Comparison of ENCODE assay signal across 13 cellular contexts in the genomic region with DNA sequence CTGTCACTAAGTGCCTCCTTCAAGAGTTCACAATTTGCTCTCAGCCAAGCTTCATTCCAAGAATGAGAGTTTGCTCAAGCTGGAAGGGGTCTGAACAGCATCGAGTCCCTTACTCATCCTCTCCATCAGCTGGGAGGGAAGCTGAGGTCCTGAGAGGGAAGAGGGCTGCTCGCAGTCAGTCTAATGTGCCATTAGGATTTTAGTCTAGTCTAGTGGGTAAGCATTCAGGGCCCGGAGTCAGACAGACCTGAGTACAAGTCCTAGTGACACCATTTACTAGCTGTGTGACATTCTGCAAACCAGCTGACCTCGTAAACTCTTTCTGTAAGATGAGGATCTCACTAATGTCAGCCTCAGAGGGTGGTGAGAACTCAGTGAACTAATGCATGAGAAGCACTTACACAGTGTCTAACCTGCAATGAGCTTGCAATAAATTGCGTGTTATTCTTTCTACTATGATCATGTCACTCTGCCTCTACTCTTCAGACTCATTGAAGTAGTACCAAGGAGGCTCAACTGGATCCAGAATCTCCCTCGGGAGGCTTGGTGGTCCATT. TPM values are rescaled to one million over a fixed set of nuclear protein-coding genes. Genes with fewer than 3 reads are reported as not detected.
DNase-seq lines count a peak whose midpoint lies in the region; ATAC-seq and TF ChIP-seq lines count a peak whose summit lies in the region.
"Had no signal": no experiment of that assay in that cellular context is flagged by ENCODE, and none has a peak within 500 bp of the region (broad histone marks: within the 10 kb centered on the region; RNA-seq: fewer than 3 reads in every experiment).

No MANE protein-coding gene starts in this region.

- H4K91ac ChIP-seq in neuronal stem cell (ENCODE audit: low read depth, low read length, poor library complexity), result no peak overlapping the region

- intact Hi-C loops in lower lobe of right lung (cut with DNase I), result no loop called here

- H3K4me3 ChIP-seq in DOHH2 (ENCODE audit: low read length), result peak overlapping the region; percentile 87
- no peak overlapping the region for H3K4me3 ChIP-seq in neuronal stem cell (ENCODE audit: low read length in 2 of 2)
- H3K4me3 ChIP-seq in lower lobe of right lung, result no peak overlapping the region

- no peak overlapping the region for H2BK120ac ChIP-seq in neuronal stem cell (ENCODE audit: low read depth, low read length)

- H3K36me3 ChIP-seq in DOHH2 (ENCODE audit: control insufficient read depth, low read length) (peaks cover 9% of the 10 kb centered on the region), neuronal stem cell (replicated peaks in 1 of 2; ENCODE audit: control insufficient read depth in 2 of 2, insufficient read depth in 2 of 2, low read length in 2 of 2) (no peaks in the 10 kb centered on the region), lower lobe of right lung (no peaks in the 10 kb centered on the region)

- no peaks in the 10 kb centered on the region for H3K27me3 ChIP-seq in DOHH2 (ENCODE audit: control insufficient read depth, low read length)
- no peaks in the 10 kb centered on the region for H3K27me3 ChIP-seq in neuronal stem cell (ENCODE audit: control insufficient read depth in 3 of 3, insufficient read depth in 3 of 3, low read depth in 1 of 3, low read length in 3 of 3)
- peaks cover 12% of the 10 kb centered on the region for H3K27me3 ChIP-seq in lower lobe of right lung (ENCODE audit: low read depth)

- H4K8ac ChIP-seq in neuronal stem cell (ENCODE audit: low read depth, low read length), result no peak overlapping the region

- H3K18ac ChIP-seq in neuronal stem cell (ENCODE audit: low read length), result no peak overlapping the region

- no peaks in the 10 kb centered on the region for H3K79me1 ChIP-seq in neuronal stem cell (ENCODE audit: low read depth, low read length)

- H2BK12ac ChIP-seq in neuronal stem cell (ENCODE audit: low read length), result no peak overlapping the region

- peak overlapping the region; percentile 56 for H3K14ac ChIP-seq in neuronal stem cell (ENCODE audit: low read length)

- CTCF ChIA-PET in T-cell (lab: Charles Lee), result interaction anchor here (0.6 to 3.8 kb wide), 32 partner anchors 10 to 888 kb away, joined by 3 to 26 read pairs (median 4); a partner anchor contains a TSS

- no peak overlapping the region for H3K4ac ChIP-seq in neuronal stem cell (ENCODE audit: low read length)

- peak overlapping the region; percentile 79 to 84 (median 81) for H3K4me3 Mint-ChIP-seq in T-cell
- H3K4me3 Mint-ChIP-seq in activated naive CD8-positive, alpha-beta T cell treated with anti-CD3 and anti-CD28 coated beads, Interleukin-2, amount 10 ng/mL, durations not matched to agents 7 days and 5 days, result peak overlapping the region; percentile 74

- H3K27ac Mint-ChIP-seq in T-cell, result peak overlapping the region; percentile 99 to 100
- peak overlapping the region; percentile 90 for H3K27ac Mint-ChIP-seq in activated naive CD8-positive, alpha-beta T cell treated with anti-CD3 and anti-CD28 coated beads, Interleukin-2, amount 10 ng/mL, durations not matched to agents 7 days and 5 days

- POLR2A ChIA-PET in T-cell (lab: Charles Lee), result interaction anchor here (0.5 to 4.3 kb wide), 22 partner anchors 9 to 731 kb away, joined by 3 to 95 read pairs (median 4); a partner anchor contains a TSS
- POLR2A ChIA-PET in activated naive CD8-positive, alpha-beta T cell treated with anti-CD3 and anti-CD28 coated beads, Interleukin-2, amount 10 ng/mL, durations not matched to agents 7 days and 5 days (lab: Charles Lee), result interaction anchor here (0.9 to 6.3 kb wide), 9 partner anchors 10 to 131 kb away, joined by 3 to 39 read pairs (median 6); a partner anchor contains a TSS

- H2AK5ac ChIP-seq in neuronal stem cell (ENCODE audit: low read depth, low read length), result no peak overlapping the region

- peaks cover 95 to 96% (median 96%) of the 10 kb centered on the region in 3 donors for H3K4me1 Mint-ChIP-seq in T-cell
- peaks cover 53% of the 10 kb centered on the region for H3K4me1 Mint-ChIP-seq in activated naive CD8-positive, alpha-beta T cell treated with anti-CD3 and anti-CD28 coated beads, Interleukin-2, amount 10 ng/mL, durations not matched to agents 7 days and 5 days

- H2BK15ac ChIP-seq in neuronal stem cell (ENCODE audit: low read length), result no peak overlapping the region

- H3K4me1 ChIP-seq in DOHH2 (ENCODE audit: control insufficient read depth, low read length) (peaks cover 97% of the 10 kb centered on the region), neuronal stem cell (ENCODE audit: control insufficient read depth in 2 of 2, insufficient read depth in 1 of 2, low read depth in 1 of 2, low read length in 2 of 2) (peaks cover 12 to 33% of the 10 kb centered on the region in 2 donors), lower lobe of right lung (no peaks in the 10 kb centered on the region)

- H3K9me3 Mint-ChIP-seq in T-cell, result no peaks in the 10 kb centered on the region
- peaks cover 2% of the 10 kb centered on the region for H3K9me3 Mint-ChIP-seq in activated naive CD8-positive, alpha-beta T cell treated with anti-CD3 and anti-CD28 coated beads, Interleukin-2, amount 10 ng/mL, durations not matched to agents 7 days and 5 days

- peaks cover 20% of the 10 kb centered on the region for H3F3A ChIP-seq in DOHH2 (ENCODE audit: control insufficient read depth, insufficient read depth)

- H2AFZ ChIP-seq in neuronal stem cell (ENCODE audit: low read length), result peak overlapping the region; percentile 60

- no peaks in the 10 kb centered on the region for H3K27me3 Mint-ChIP-seq in T-cell
- peaks cover 9% of the 10 kb centered on the region for H3K27me3 Mint-ChIP-seq in activated naive CD8-positive, alpha-beta T cell treated with anti-CD3 and anti-CD28 coated beads, Interleukin-2, amount 10 ng/mL, durations not matched to agents 7 days and 5 days

- no peak overlapping the region for H3K9ac ChIP-seq in neuronal stem cell (ENCODE audit: low read depth, low read length, poor library complexity)

- H3K23ac ChIP-seq in neuronal stem cell (ENCODE audit: low read depth, low read length, poor library complexity), result no peak overlapping the region

- H4K20me1 ChIP-seq in DOHH2 (ENCODE audit: control insufficient read depth, insufficient read depth, low read depth, low read length), result no peaks in the 10 kb centered on the region

- no CpG with 5 or more reads among the region's 6 CpGs for WGBS in neuronal stem cell (ENCODE audit: extremely low coverage in 2 of 2, insufficient read length in 2 of 2, insufficient replicate concordance in 1 of 2), 2 donors

- H3K9me2 ChIP-seq in DOHH2 (replicated peaks; ENCODE audit: control insufficient read depth, low read length), result no peaks in the 10 kb centered on the region

- H3K27ac ChIP-seq in DOHH2 (ENCODE audit: low read depth, low read length) (peak overlapping the region; percentile 87), neuronal stem cell (replicated peaks; ENCODE audit: low read length) (peak overlapping the region; percentile 64), lower lobe of right lung (no peak overlapping the region)

- no peaks in the 10 kb centered on the region for H3K36me3 Mint-ChIP-seq in T-cell
- H3K36me3 Mint-ChIP-seq in activated naive CD8-positive, alpha-beta T cell treated with anti-CD3 and anti-CD28 coated beads, Interleukin-2, amount 10 ng/mL, durations not matched to agents 7 days and 5 days, result peaks cover 5% of the 10 kb centered on the region

- peak; percentile 11 to 33 (median 23) for ATAC-seq in T-cell (replicated peaks in 1 of 4)
- peak; percentile 33 for ATAC-seq in activated naive CD8-positive, alpha-beta T cell treated with anti-CD3 and anti-CD28 coated beads, Interleukin-2, amount 10 ng/mL, durations not matched to agents 7 days and 5 days (ENCODE audit: low read depth)
- no peak for ATAC-seq in lower lobe of right lung
- ATAC-seq in GM18519 (IDR thresholded peaks at IDR 0.05; ENCODE audit: low FRiP score, unreplicated experiment), result no peak
- ATAC-seq: right cardiac atrium had no signal

- DNase-seq in T-cell, result peak in 4 of 34 experiments; percentile 16 to 57 (median 20)
- DNase-seq in activated naive CD8-positive, alpha-beta T cell treated with anti-CD3 and anti-CD28 coated beads, Interleukin-2, amount 10 ng/mL, durations not matched to agents 7 days and 5 days, result peak; percentile 35
- no peak for DNase-seq in neuronal stem cell (ENCODE audit: low spot score)
- no peak for DNase-seq in NCI-H2107 treated with DMSO at 0.1 percent for 48 hours (lab: John Stamatoyannopoulos, UW; ENCODE audit: unreplicated experiment)
- no peak for DNase-seq in lower lobe of right lung
- DNase-seq: aorta, Calu3, KBM-7, NCI-H2081, right cardiac atrium had no signal

- H3K9me3 ChIP-seq in DOHH2 (ENCODE audit: control insufficient read depth, insufficient read depth, low read length) (peaks cover 7% of the 10 kb centered on the region), neuronal stem cell (replicated peaks in 1 of 2; ENCODE audit: control insufficient read depth in 2 of 2, insufficient read depth in 1 of 2, low read depth in 1 of 2, low read length in 2 of 2) (peaks cover 8 to 21% of the 10 kb centered on the region in 2 donors), lower lobe of right lung (no peaks in the 10 kb centered on the region)

- peaks cover 36% of the 10 kb centered on the region for H3K79me2 ChIP-seq in DOHH2 (ENCODE audit: control insufficient read depth, low read length)

- TF ChIP-seq CTCF in DOHH2 (IDR thresholded peaks at IDR 0.05; ENCODE audit: low read depth, low read length, poor library complexity, severe bottlenecking), result no peak
- TF ChIP-seq CTCF in lower lobe of right lung (IDR thresholded peaks at IDR 0.05), result no peak

- H3K4me2 ChIP-seq in DOHH2 (ENCODE audit: low read length), result peak overlapping the region; percentile 94
- H3K4me2 ChIP-seq in neuronal stem cell (ENCODE audit: insufficient read depth, low read length, poor library complexity, severe bottlenecking), result no peak overlapping the region

- H2BK5ac ChIP-seq in neuronal stem cell (ENCODE audit: low read length), result no peak overlapping the region

RNA-seq across cellular contexts. Expression of a gene that starts 41.2 kb away (rescaled TPM):
- 10 to 100 TPM; 23.1 to 48.0 (median 29.7) TPM for total RNA-seq in T-cell
- 10 to 100 TPM; 15.9 to 16.3 TPM for total RNA-seq in activated naive CD8-positive, alpha-beta T cell treated with anti-CD3 and anti-CD28 coated beads, Interleukin-2, amount 10 ng/mL, durations not matched to agents 7 days and 5 days
- polyA plus RNA-seq in neuronal stem cell (2013, experiment 1 of 2), result not detected
- polyA plus RNA-seq in neuronal stem cell (2013, experiment 2 of 2), result not detected
- total RNA-seq in lower lobe of right lung, result 1.0 TPM
- total RNA-seq: Calu3, SK-MEL-5 had no signal

Comparison
In these comparisons a context has a peak if more than half of its experiments do, and no peak if none do; other contexts are left out.
1. ATAC-seq: peak in T-cell (4 of 4) and activated naive CD8-positive, alpha-beta T cell treated with anti-CD3 and anti-CD28 coated beads, Interleukin-2, amount 10 ng/mL, durations not matched to agents 7 days and 5 days (single experiment); none in lower lobe of right lung (0 of 2) and GM18519 (single experiment).